In genomic region chr14:101737414-101738367, GRCh38 we compare ENCODE assay signal across 11 cellular contexts. TPM values are rescaled to one million over a fixed set of nuclear protein-coding genes. Genes with fewer than 3 reads are reported as not detected.
A peak's percentile ranks its signal among the peaks of the same experiment; 100 is the strongest.
DNase-seq lines count a peak whose midpoint lies in the region; ATAC-seq, FAIRE-seq and TF ChIP-seq lines count a peak whose summit lies in the region.
"Had no signal": no experiment of that assay in that cellular context is flagged by ENCODE, and none has a peak within 500 bp of the region (broad histone marks: within the 10 kb centered on the region; RNA-seq: fewer than 3 reads in every experiment).

No MANE protein-coding gene starts in this region.

- no peaks in the 10 kb centered on the region for H3K27me3 ChIP-seq in CD4-positive, alpha-beta T cell (ENCODE audit: control insufficient read depth, insufficient read depth, low read length)
- no peaks in the 10 kb centered on the region for H3K27me3 ChIP-seq in keratinocyte (ENCODE audit: control insufficient read depth, extremely low read depth, insufficient read depth, low read length)

- TF ChIP-seq POLR2A in lower leg skin (IDR thresholded peaks at IDR 0.05): no peak

- H3K27me3 Mint-ChIP-seq in CD4-positive, alpha-beta T cell: no peaks in the 10 kb centered on the region
- H3K27me3 Mint-ChIP-seq in activated CD4-positive, alpha-beta T cell treated with anti-CD3 and anti-CD28 coated beads, Interleukin-2, amount 10 ng/mL, durations not matched to agents 24 days and 14 days: no peaks in the 10 kb centered on the region

- H3K9me3 ChIP-seq in CD4-positive, alpha-beta T cell (ENCODE audit: control insufficient read depth, low read length): peaks cover 12% of the 10 kb centered on the region
- H3K9me3 ChIP-seq in keratinocyte (ENCODE audit: control insufficient read depth, low read depth, low read length): peaks cover 2% of the 10 kb centered on the region

- CTCF ChIA-PET in CD4-positive, alpha-beta T cell (lab: Charles Lee): interaction anchor here (1.0 kb wide), 2 partner anchors 16 to 23 kb away, joined by 3 read pairs; no protein-coding TSS in a partner anchor

- H3K9me1 ChIP-seq in keratinocyte (ENCODE audit: control insufficient read depth, extremely low read depth, insufficient read depth, low read length): no peaks in the 10 kb centered on the region

- intact Hi-C loops in CD4-positive, alpha-beta T cell (cut with DNase I, micrococcal nuclease): loop anchor here in 1 of 2 experiments (2.0 kb wide), 1 partner anchor 31 kb away; no protein-coding TSS in a partner anchor
- intact Hi-C loops in activated CD4-positive, alpha-beta T cell treated with anti-CD3 and anti-CD28 coated beads, Interleukin-2, amount 10 ng/mL, durations not matched to agents 24 days and 14 days (cut with micrococcal nuclease): no loop called here
- intact Hi-C loops in lower leg skin (cut with DNase I; ENCODE audit: low total_unique reads): no loop called here

- H3K27ac Mint-ChIP-seq in CD4-positive, alpha-beta T cell: peak overlapping the region; percentile 8
- H3K27ac Mint-ChIP-seq in activated CD4-positive, alpha-beta T cell treated with anti-CD3 and anti-CD28 coated beads, Interleukin-2, amount 10 ng/mL, durations not matched to agents 24 days and 14 days: no peak overlapping the region

- no peaks in the 10 kb centered on the region for H3K36me3 ChIP-seq in keratinocyte (ENCODE audit: control insufficient read depth in 2 of 2, extremely low read depth in 1 of 2, insufficient read depth in 2 of 2, low read length in 2 of 2)

- H3K36me3 Mint-ChIP-seq in CD4-positive, alpha-beta T cell (ENCODE audit: low read depth): no peaks in the 10 kb centered on the region
- H3K36me3 Mint-ChIP-seq in activated CD4-positive, alpha-beta T cell treated with anti-CD3 and anti-CD28 coated beads, Interleukin-2, amount 10 ng/mL, durations not matched to agents 24 days and 14 days (ENCODE audit: low read depth): peaks cover 2% of the 10 kb centered on the region

- no peak overlapping the region for H3K9ac ChIP-seq in keratinocyte (ENCODE audit: control insufficient read depth, extremely low read depth, insufficient read depth, low read length)

- no peak overlapping the region for H2AFZ ChIP-seq in keratinocyte (ENCODE audit: control insufficient read depth, low read length)

- H3K4me1 Mint-ChIP-seq in CD4-positive, alpha-beta T cell (ENCODE audit: low read depth): peaks cover 7% of the 10 kb centered on the region
- peaks cover 17% of the 10 kb centered on the region for H3K4me1 Mint-ChIP-seq in activated CD4-positive, alpha-beta T cell treated with anti-CD3 and anti-CD28 coated beads, Interleukin-2, amount 10 ng/mL, durations not matched to agents 24 days and 14 days

- 69 to 72% methylated on average over 11 of the region's 11 CpGs for WGBS in lower leg skin, 2 donors

- peaks cover 9% of the 10 kb centered on the region for H3K4me1 ChIP-seq in keratinocyte (ENCODE audit: control insufficient read depth, extremely low read depth, insufficient read depth, low read length)

- peak in 6 of 10 experiments; percentile 17 to 52 (median 32) for DNase-seq in CD4-positive, alpha-beta T cell
- DNase-seq in GM13977 (ENCODE audit: low spot score): no peak
- DNase-seq in activated CD4-positive, alpha-beta T cell treated with anti-CD3 and anti-CD28 coated beads, Interleukin-2, amount 10 ng/mL, durations not matched to agents 24 days and 14 days: peak; percentile 73
- DNase-seq in keratinocyte (ENCODE audit: low read depth, low spot score): no peak
- no peak for DNase-seq in lower leg skin (ENCODE audit: low spot score in 2 of 2)
- DNase-seq in 8988T: no peak
- DNase-seq in NCI-H345 treated with DMSO at 0.1 percent for 48 hours (lab: John Stamatoyannopoulos, UW; ENCODE audit: unreplicated experiment): no peak
- DNase-seq: activated CD4-positive, CD25-positive, alpha-beta regulatory T cell; aorta; GDM1 had no signal

- FAIRE-seq in keratinocyte (lab: Jason Lieb, UNC): peak; percentile 36

- no peak overlapping the region for H3K4me2 ChIP-seq in keratinocyte (ENCODE audit: control insufficient read depth, extremely low read depth, insufficient read depth, low read depth, low read length)

- peak; percentile 65 for ATAC-seq in CD4-positive, alpha-beta T cell (ENCODE audit: poor library complexity)
- ATAC-seq in HG03108 (IDR thresholded peaks at IDR 0.05; ENCODE audit: unreplicated experiment): no peak

- no peak overlapping the region for H3K27ac ChIP-seq in CD4-positive, alpha-beta T cell (ENCODE audit: low read depth, low read length)
- no peak overlapping the region for H3K27ac ChIP-seq in keratinocyte (ENCODE audit: control insufficient read depth, insufficient read depth, low read length)

- no peaks in the 10 kb centered on the region for H4K20me1 ChIP-seq in keratinocyte (ENCODE audit: control insufficient read depth, extremely low read depth, insufficient read depth, low read length)

- TF ChIP-seq CTCF in CD4-positive, alpha-beta T cell (IDR thresholded peaks at IDR 0.05): peak; percentile 39
- TF ChIP-seq CTCF in GM13977 (IDR thresholded peaks at IDR 0.05; ENCODE audit: extremely low read depth, insufficient read depth, missing control alignments): peak; percentile 58
- peak; percentile 38 to 70 (median 42) for TF ChIP-seq CTCF in keratinocyte (optimal IDR thresholded peaks at IDR 0.05 in 1 of 3, IDR thresholded peaks at IDR 0.05 in 1 of 3, conservative IDR thresholded peaks at IDR 0.05 in 1 of 3; ENCODE audit: extremely low read depth in 1 of 3, insufficient read depth in 2 of 3, low read length in 3 of 3)
- no peak for TF ChIP-seq CTCF in lower leg skin (IDR thresholded peaks at IDR 0.05)

- H3K79me2 ChIP-seq in keratinocyte (ENCODE audit: control insufficient read depth, insufficient read depth, low read length): no peaks in the 10 kb centered on the region

- POLR2A ChIA-PET in CD4-positive, alpha-beta T cell (lab: Charles Lee): interaction anchor here (1.3 to 1.9 kb wide), 3 partner anchors 23 to 30 kb away, joined by 3 to 6 read pairs (median 5); no protein-coding TSS in a partner anchor

- no peak overlapping the region for H3K4me3 Mint-ChIP-seq in CD4-positive, alpha-beta T cell
- no peak overlapping the region for H3K4me3 Mint-ChIP-seq in activated CD4-positive, alpha-beta T cell treated with anti-CD3 and anti-CD28 coated beads, Interleukin-2, amount 10 ng/mL, durations not matched to agents 24 days and 14 days

- H3K4me3 ChIP-seq in keratinocyte (ENCODE audit: control insufficient read depth in 2 of 3, extremely low read depth in 1 of 3, insufficient read depth in 2 of 3, low read depth in 1 of 3, low read length in 3 of 3) (no peak overlapping the region), lower leg skin (ENCODE audit: low read depth, poor library complexity, severe bottlenecking) (no peak overlapping the region)

- in situ Hi-C loops in GM13977 (cut with MboI; ENCODE audit: low pct_unique_long_range_greater_than_20kb, low sequenced_read_pairs, unreplicated experiment): no loop called here

- dilution Hi-C loops in keratinocyte (cut with MboI; ENCODE audit: extremely low pct_ligation_motif_present, low sequenced_read_pairs): no loop called here

- peaks cover 7% of the 10 kb centered on the region for H3K9me3 Mint-ChIP-seq in CD4-positive, alpha-beta T cell
- H3K9me3 Mint-ChIP-seq in activated CD4-positive, alpha-beta T cell treated with anti-CD3 and anti-CD28 coated beads, Interleukin-2, amount 10 ng/mL, durations not matched to agents 24 days and 14 days: peaks cover 18% of the 10 kb centered on the region

RNA-seq across cellular contexts. Expression of gene PPP2R5C, which starts 23.8 kb away (rescaled TPM):
- total RNA-seq in CD4-positive, alpha-beta T cell: 100 to 1,000 TPM; 463 to 487 TPM
- total RNA-seq in activated CD4-positive, alpha-beta T cell treated with anti-CD3 and anti-CD28 coated beads, Interleukin-2, amount 10 ng/mL, durations not matched to agents 24 days and 14 days: 160 and 181 TPM in 2 replicates
- polyA plus RNA-seq in keratinocyte: 63.0 to 105 TPM (median 67.0 TPM) in 3 replicates
- 28.9 TPM for polyA plus RNA-seq in keratinocyte (2011; ENCODE audit: low read depth)
- polyA plus RNA-seq in keratinocyte (2011; cell fraction: cytosol; rRNA removed): 65.8 and 119 TPM in 2 replicates
- 43.6 and 53.4 TPM in 2 replicates for polyA plus RNA-seq in keratinocyte (2011; cell fraction: nucleus; rRNA removed)
- polyA plus RNA-seq in keratinocyte (2012; ENCODE audit: low replicate concordance): 50.5 and 65.1 TPM in 2 replicates
- polyA minus RNA-seq in keratinocyte: 25.3 to 133 TPM (median 86.3 TPM) in 3 replicates
- polyA minus RNA-seq in keratinocyte (2011; cell fraction: cytosol; rRNA and poly(A)+ RNA removed): 84.0 TPM
- 30.6 and 57.9 TPM in 2 replicates for polyA minus RNA-seq in keratinocyte (2011; cell fraction: nucleus; rRNA and poly(A)+ RNA removed)
- total RNA-seq in lower leg skin: 10 to 100 TPM; 74.6 to 89.9 (median 80.3) TPM

Comparison
In these comparisons a context has a peak if more than half of its experiments do, and no peak if none do; other contexts are left out.
1. DNase-seq: peak in CD4-positive, alpha-beta T cell (6 of 10) and activated CD4-positive, alpha-beta T cell treated with anti-CD3 and anti-CD28 coated beads, Interleukin-2, amount 10 ng/mL, durations not matched to agents 24 days and 14 days (single experiment); none in GM13977 (single experiment), keratinocyte (single experiment), lower leg skin (0 of 2), 8988T (single experiment) and NCI-H345 treated with DMSO at 0.1 percent for 48 hours (single experiment).
2. CTCF ChIP-seq: peak in CD4-positive, alpha-beta T cell (single experiment), GM13977 (single experiment) and keratinocyte (3 of 3); none in lower leg skin (0 of 3).